Comparison of ENCODE assay signal across 19 cellular contexts in genomic region chr2:95318431-95319220, GRCh38. TPM values are rescaled to one million over a fixed set of nuclear protein-coding genes. Genes with fewer than 3 reads are reported as not detected.
DNase-seq lines count a peak whose midpoint lies in the region; ATAC-seq and TF ChIP-seq lines count a peak whose summit lies in the region.
"Had no signal": no experiment of that assay in that cellular context is flagged by ENCODE, and none has a peak within 500 bp of the region (broad histone marks: within the 10 kb centered on the region; RNA-seq: fewer than 3 reads in every experiment).

No MANE protein-coding gene starts in this region.

- H2BK12ac ChIP-seq in mesenchymal stem cell (ENCODE audit: low read length in 2 of 2): no peak overlapping the region

- H4K91ac ChIP-seq in mesenchymal stem cell (ENCODE audit: low read length): no peak overlapping the region

- H3K9me3 Mint-ChIP-seq in MCF 10A (ENCODE audit: unreplicated experiment): no peaks in the 10 kb centered on the region
- H3K9me3 Mint-ChIP-seq: CD4-positive, alpha-beta memory T cell; HFFc6 had no signal

- 84% methylated on average over 11 of the region's 13 CpGs for WGBS in mammary epithelial cell (ENCODE audit: low coverage, missing lambda C conversion rate)
- WGBS in mesenchymal stem cell: 80% methylated on average over 12 of the region's 13 CpGs

- H3K27me3 Mint-ChIP-seq in MCF 10A (ENCODE audit: insufficient read depth, unreplicated experiment): no peaks in the 10 kb centered on the region

- no peak overlapping the region for H3K4ac ChIP-seq in mesenchymal stem cell (ENCODE audit: low read depth in 1 of 2, low read length in 2 of 2)

- BruUV-seq in MCF 10A (replicated peaks; lab: Mats Ljungman, UMichigan): no TSS peak
- BruUV-seq in mammary epithelial cell (replicated peaks; lab: Mats Ljungman, UMichigan): no TSS peak
- no TSS peak for BruUV-seq in PC-9 (replicated peaks; lab: Mats Ljungman, UMichigan)

- H3K4me3 Mint-ChIP-seq in MCF 10A (ENCODE audit: unreplicated experiment): peak overlapping the region; percentile 68
- H3K4me3 Mint-ChIP-seq: CD4-positive, alpha-beta memory T cell; HFFc6 had no signal

- no peak overlapping the region for H4K8ac ChIP-seq in mesenchymal stem cell (ENCODE audit: low read length)

- in situ Hi-C loops in mammary epithelial cell (cut with MboI; ENCODE audit: low sequenced_read_pairs in 2 of 2): loop anchor here in 1 of 2 donors (5.0 kb wide), 1 partner anchor 81 kb away; no protein-coding TSS in a partner anchor
- in situ Hi-C loops in brain microvascular endothelial cell (cut with HindIII; ENCODE audit: low pct_ligation_motif_present, low sequenced_read_pairs): no loop called here

- POLR2A ChIA-PET in MCF 10A (lab: Yijun Ruan, JAX) (interaction anchor here (1.4 kb wide), 1 partner anchor 15 kb away, joined by 3 read pairs; no protein-coding TSS in a partner anchor), PC-9 (lab: Charles Lee; ENCODE audit: unreplicated experiment) (no interaction called here)

- CTCF ChIA-PET in MCF 10A (lab: Yijun Ruan, JAX): interaction anchor here (1.4 to 16.5 kb wide), 3 partner anchors 27 to 83 kb away, joined by 4 to 323 read pairs (median 10); no protein-coding TSS in a partner anchor
- CTCF ChIA-PET in mammary epithelial cell (lab: Charles Lee; ENCODE audit: low non-redundant PET): no interaction called here
- CTCF ChIA-PET in PC-9 (lab: Charles Lee): no interaction called here

- H2BK120ac ChIP-seq in mesenchymal stem cell (ENCODE audit: low read depth, low read length): no peak overlapping the region

- H3K27me3 ChIP-seq in mammary epithelial cell (ENCODE audit: insufficient read depth, low read length) (no peaks in the 10 kb centered on the region), PC-9 (ENCODE audit: insufficient read depth, low read depth) (no peaks in the 10 kb centered on the region), mesenchymal stem cell (ENCODE audit: control insufficient read depth in 1 of 2, insufficient read depth in 1 of 2, low read length in 2 of 2) (peaks cover 0 to 33% of the 10 kb centered on the region in 2 experiments), brain microvascular endothelial cell (replicated peaks) (no peaks in the 10 kb centered on the region)

- no peaks in the 10 kb centered on the region for H3K79me2 ChIP-seq in mammary epithelial cell (ENCODE audit: insufficient read depth, low read length)
- H3K79me2 ChIP-seq in PC-9 (ENCODE audit: low read depth): peaks cover 8% of the 10 kb centered on the region; the same call in 1 of the 2 replicates

- TF ChIP-seq CTCF in MCF 10A (IDR thresholded peaks at IDR 0.05; ENCODE audit: unreplicated experiment) (no peak), mammary epithelial cell (conservative IDR thresholded peaks at IDR 0.05 in 1 of 2, IDR thresholded peaks at IDR 0.05 in 1 of 2; ENCODE audit: extremely low read depth in 1 of 2, insufficient read depth in 1 of 2, low read depth in 1 of 2, low read length in 2 of 2) (no peak), PC-9 (conservative IDR thresholded peaks at IDR 0.05) (no peak), brain microvascular endothelial cell (IDR thresholded peaks at IDR 0.05; ENCODE audit: low read depth, low read length, missing control alignments) (no peak)

- H4K20me1 ChIP-seq in mammary epithelial cell (ENCODE audit: insufficient read depth, low read length): no peaks in the 10 kb centered on the region
- no peaks in the 10 kb centered on the region for H4K20me1 ChIP-seq in PC-9 (ENCODE audit: insufficient read depth)

- no peaks in the 10 kb centered on the region for H3K79me1 ChIP-seq in mesenchymal stem cell (replicated peaks; ENCODE audit: low read length, poor library complexity, severe bottlenecking)

- H3K9me3 ChIP-seq in mammary epithelial cell (replicated peaks; ENCODE audit: insufficient read depth, low read length): no peaks in the 10 kb centered on the region
- no peaks in the 10 kb centered on the region for H3K9me3 ChIP-seq in PC-9 (ENCODE audit: insufficient read depth, low read depth)
- no peaks in the 10 kb centered on the region for H3K9me3 ChIP-seq in mesenchymal stem cell (ENCODE audit: control insufficient read depth, low read length)
- H3K9me3 ChIP-seq: A549, HAP-1 had no signal

- H3K4me1 ChIP-seq in mammary epithelial cell (ENCODE audit: insufficient read depth, low read length) (peaks cover 28% of the 10 kb centered on the region), PC-9 (replicated peaks; ENCODE audit: insufficient read depth) (peaks cover 68% of the 10 kb centered on the region), mesenchymal stem cell (ENCODE audit: control insufficient read depth, insufficient read depth, low read depth, low read length) (peaks cover 58% of the 10 kb centered on the region)
- H3K4me1 ChIP-seq: A549, HAP-1 had no signal

- H3K9ac ChIP-seq in mammary epithelial cell (ENCODE audit: insufficient read depth, low read length) (no peak overlapping the region), mesenchymal stem cell (ENCODE audit: low read length) (no peak overlapping the region)

- intact Hi-C loops in MCF 10A (cut with micrococcal nuclease): no loop called here
- intact Hi-C loops in mammary epithelial cell (cut with micrococcal nuclease): no loop called here
- intact Hi-C loops in PC-9 (cut with micrococcal nuclease; ENCODE audit: unreplicated experiment): no loop called here

- H3K14ac ChIP-seq in mesenchymal stem cell (ENCODE audit: low read length in 2 of 2): no peak overlapping the region

- no peaks in the 10 kb centered on the region for H3K36me3 Mint-ChIP-seq in MCF 10A (ENCODE audit: insufficient read depth, unreplicated experiment)
- H3K36me3 Mint-ChIP-seq: CD4-positive, alpha-beta memory T cell had no signal

- peaks cover 52% of the 10 kb centered on the region for H3K4me1 Mint-ChIP-seq in MCF 10A (ENCODE audit: insufficient read depth, unreplicated experiment)

- no peaks in the 10 kb centered on the region for H3K9me2 ChIP-seq in PC-9 (ENCODE audit: insufficient read depth)

- peak overlapping the region; percentile 45 for H2AK5ac ChIP-seq in mesenchymal stem cell (ENCODE audit: low read length, severe bottlenecking)

- no peak overlapping the region for H3K4me3 ChIP-seq in mammary epithelial cell (replicated peaks in 1 of 3; ENCODE audit: insufficient read depth in 1 of 3, low read depth in 2 of 3, low read length in 3 of 3)
- H3K4me3 ChIP-seq in PC-9: peak overlapping the region; percentile 46; the same call in 1 of the 2 replicates
- H3K4me3 ChIP-seq in mesenchymal stem cell (ENCODE audit: insufficient read depth in 1 of 2, low read depth in 1 of 2, low read length in 2 of 2): no peak overlapping the region
- H3K4me3 ChIP-seq in brain microvascular endothelial cell (ENCODE audit: low read depth, low read length): no peak overlapping the region
- H3K4me3 ChIP-seq: A549, HAP-1 had no signal

- DNase-seq in MCF 10A (ENCODE audit: unreplicated experiment): no peak
- DNase-seq in mammary epithelial cell: no peak
- no peak for DNase-seq in PC-9
- no peak for DNase-seq in mesenchymal stem cell
- no peak for DNase-seq in left lobe of liver (ENCODE audit: low spot score)
- no peak for DNase-seq in brain microvascular endothelial cell
- no peak for DNase-seq in AML-193 (lab: John Stamatoyannopoulos, UW)
- DNase-seq: 8988T; ACHN; C1 segment of cervical spinal cord; Calu3; CD4-positive, alpha-beta memory T cell; COR-L47; DMS53; DMS79 treated with DMSO at 0.1 percent for 48 hours; GOT3; HFFc6 had no signal

- no peak overlapping the region for H3K4me2 ChIP-seq in mammary epithelial cell (ENCODE audit: insufficient read depth, low read depth, low read length)
- peak overlapping the region; percentile 83 for H3K4me2 ChIP-seq in PC-9
- no peak overlapping the region for H3K4me2 ChIP-seq in mesenchymal stem cell (ENCODE audit: low read length, poor library complexity, severe bottlenecking)
- H3K4me2 ChIP-seq: A549 had no signal

- H2BK5ac ChIP-seq in mesenchymal stem cell (ENCODE audit: low read depth, low read length, poor library complexity, severe bottlenecking): peak overlapping the region; percentile 21

- no peaks in the 10 kb centered on the region for H3K36me3 ChIP-seq in mammary epithelial cell (ENCODE audit: insufficient read depth, low read length)
- H3K36me3 ChIP-seq in PC-9 (ENCODE audit: low read depth): no peaks in the 10 kb centered on the region
- H3K36me3 ChIP-seq in mesenchymal stem cell (ENCODE audit: control insufficient read depth in 1 of 2, insufficient read depth in 2 of 2, low read depth in 1 of 2, low read length in 2 of 2): no peaks in the 10 kb centered on the region
- H3K36me3 ChIP-seq in brain microvascular endothelial cell (replicated peaks): no peaks in the 10 kb centered on the region
- H3K36me3 ChIP-seq: HAP-1 had no signal

- H3K23ac ChIP-seq in mesenchymal stem cell (ENCODE audit: low read length in 2 of 2): no peak overlapping the region

- H3K27ac Mint-ChIP-seq in MCF 10A (ENCODE audit: low read depth, unreplicated experiment): peak overlapping the region; percentile 86
- H3K27ac Mint-ChIP-seq: CD4-positive, alpha-beta memory T cell; HFFc6 had no signal

- no peak overlapping the region for H2BK15ac ChIP-seq in mesenchymal stem cell (ENCODE audit: low read depth, poor library complexity, severe bottlenecking)

- peaks cover 36% of the 10 kb centered on the region for H3F3A ChIP-seq in PC-9 (ENCODE audit: insufficient read depth, low read depth)

- H3K27ac ChIP-seq in mammary epithelial cell (ENCODE audit: insufficient read depth, low read depth, low read length): no peak overlapping the region
- H3K27ac ChIP-seq in PC-9: no peak overlapping the region
- H3K27ac ChIP-seq in mesenchymal stem cell (ENCODE audit: low read length, poor library complexity, severe bottlenecking): no peak overlapping the region
- no peak overlapping the region for H3K27ac ChIP-seq in brain microvascular endothelial cell
- H3K27ac ChIP-seq: A549 had no signal

- no peak overlapping the region for H3K18ac ChIP-seq in mesenchymal stem cell (ENCODE audit: low read depth in 1 of 2, low read length in 2 of 2)

- no peak for ATAC-seq in left lobe of liver
- ATAC-seq: A549 had no signal

- dilution Hi-C loops in mammary epithelial cell (cut with HindIII; ENCODE audit: low sequenced_read_pairs): no loop called here

- H2AFZ ChIP-seq in mammary epithelial cell (ENCODE audit: low read depth, low read length) (no peak overlapping the region), PC-9 (no peak overlapping the region), mesenchymal stem cell (ENCODE audit: low read depth, low read length) (no peak overlapping the region)

RNA-seq across cellular contexts. Expression of gene KCNIP3, which starts 21.5 kb away (rescaled TPM):
- total RNA-seq in MCF 10A (2022) (9.5 and 15.6 TPM in 2 replicates), mammary epithelial cell (10 to 100 TPM in 1 of 2 donors, 1 to 10 TPM in 1; 4.8 to 14.8 TPM), PC-9 (2021) (3.5 and 4.5 TPM in 2 replicates), left lobe of liver (1.6 TPM)
- 5.4 TPM for polyA plus RNA-seq in mammary epithelial cell
- polyA minus RNA-seq in mammary epithelial cell: 3.7 TPM
- polyA plus RNA-seq in mesenchymal stem cell (2013, experiment 1 of 2): 0.18 TPM
- polyA plus RNA-seq in mesenchymal stem cell (2013, experiment 2 of 2): 0.05 TPM
- total RNA-seq: CD4-positive, alpha-beta memory T cell had no signal
- polyA plus RNA-seq: CD4-positive, alpha-beta memory T cell had no signal

RNA-seq across cellular contexts. Expression of gene PROM2, which starts 44.4 kb away (rescaled TPM):
- 2.6 and 2.8 TPM in 2 replicates for total RNA-seq in MCF 10A (2022)
- 10 to 100 TPM; 27.3 to 73.5 TPM for total RNA-seq in mammary epithelial cell
- 48.8 TPM for polyA plus RNA-seq in mammary epithelial cell
- 88.2 TPM for polyA minus RNA-seq in mammary epithelial cell
- total RNA-seq in PC-9 (2021): 129 and 147 TPM in 2 replicates
- 0.18 TPM for polyA plus RNA-seq in mesenchymal stem cell (2013, experiment 1 of 2)
- 0.05 TPM for polyA plus RNA-seq in mesenchymal stem cell (2013, experiment 2 of 2)
- total RNA-seq in left lobe of liver: 1.1 TPM
- polyA plus RNA-seq: CD4-positive, alpha-beta memory T cell had no signal
